Comparison of ENCODE assay signal across 8 cellular contexts in the genomic region with DNA sequence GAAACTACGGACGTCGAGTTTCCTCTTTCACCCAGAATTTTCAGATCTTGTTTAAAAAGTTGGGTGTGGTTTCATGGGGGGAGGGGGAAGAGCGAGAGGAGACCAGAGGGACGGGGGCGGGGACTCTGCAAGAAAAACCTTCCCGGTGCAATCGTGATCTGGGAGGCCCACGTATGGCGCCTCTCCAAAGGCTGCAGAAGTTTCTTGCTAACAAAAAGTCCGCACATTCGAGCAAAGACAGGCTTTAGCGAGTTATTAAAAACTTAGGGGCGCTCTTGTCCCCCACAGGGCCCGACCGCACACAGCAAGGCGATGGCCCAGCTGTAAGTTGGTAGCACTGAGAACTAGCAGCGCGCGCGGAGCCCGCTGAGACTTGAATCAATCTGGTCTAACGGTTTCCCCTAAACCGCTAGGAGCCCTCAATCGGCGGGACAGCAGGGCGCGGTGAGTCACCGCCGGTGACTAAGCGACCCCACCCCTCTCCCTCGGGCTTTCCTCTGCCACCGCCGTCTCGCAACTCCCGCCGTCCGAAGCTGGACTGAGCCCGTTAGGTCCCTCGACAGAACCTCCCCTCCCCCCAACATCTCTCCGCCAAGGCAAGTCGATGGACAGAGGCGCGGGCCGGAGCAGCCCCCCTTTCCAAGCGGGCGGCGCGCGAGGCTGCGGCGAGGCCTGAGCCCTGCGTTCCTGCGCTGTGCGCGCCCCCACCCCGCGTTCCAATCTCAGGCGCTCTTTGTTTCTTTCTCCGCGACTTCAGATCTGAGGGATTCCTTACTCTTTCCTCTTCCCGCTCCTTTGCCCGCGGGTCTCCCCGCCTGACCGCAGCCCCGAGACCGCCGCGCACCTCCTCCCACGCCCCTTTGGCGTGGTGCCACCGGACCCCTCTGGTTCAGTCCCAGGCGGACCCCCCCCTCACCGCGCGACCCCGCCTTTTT. TPM values are rescaled to one million over a fixed set of nuclear protein-coding genes. Genes with fewer than 3 reads are reported as not detected.
DNase-seq lines count a peak whose midpoint lies in the region; ATAC-seq, FAIRE-seq and TF ChIP-seq lines count a peak whose summit lies in the region.

A gene (plus strand): TSS at position 161 of the 935 bp plus-strand sequence. CDS start 1,182 bp downstream, outside the sequence.

- no peak for FAIRE-seq in D721Med (lab: Jason Lieb, UNC)

- TF ChIP-seq CTCF in GM06990 (IDR thresholded peaks at IDR 0.05; ENCODE audit: insufficient read depth, low read length, poor library complexity, severe bottlenecking) (no peak), NB4 (IDR thresholded peaks at IDR 0.05; ENCODE audit: low read depth, low read length) (no peak), D721Med (IDR thresholded peaks at IDR 0.05; ENCODE audit: insufficient read depth, missing control alignments) (no peak)

- 0 to 1% methylated on average over 78 of the region's 78 CpGs for whole genome bisulfite sequencing in ectodermal cell, 2 experiments

- no peak for TF ChIP-seq POLR2A in NB4 (IDR thresholded peaks at IDR 0.05; ENCODE audit: extremely low read depth, insufficient read length)

- no peaks in the 10 kb centered on the region for H3K27me3 Mint-ChIP-seq in activated CD8-positive, alpha-beta T cell treated with anti-CD3 and anti-CD28 coated beads, Interleukin-2, amount 10 ng/mL, durations not matched to agents 7 days and 5 days (ENCODE audit: low read depth)

- H3K9me3 Mint-ChIP-seq in activated CD8-positive, alpha-beta T cell treated with anti-CD3 and anti-CD28 coated beads, Interleukin-2, amount 10 ng/mL, durations not matched to agents 7 days and 5 days (ENCODE audit: insufficient read depth), result no peaks in the 10 kb centered on the region

- no peaks in the 10 kb centered on the region for H3K27me3 ChIP-seq in GM06990 (replicated peaks; ENCODE audit: control insufficient read depth, insufficient read depth, low read length)
- no peaks in the 10 kb centered on the region for H3K27me3 ChIP-seq in ectodermal cell (ENCODE audit: control insufficient read depth, insufficient read depth, low read length, poor library complexity, severe bottlenecking)

- H3K36me3 Mint-ChIP-seq in activated CD8-positive, alpha-beta T cell treated with anti-CD3 and anti-CD28 coated beads, Interleukin-2, amount 10 ng/mL, durations not matched to agents 7 days and 5 days (ENCODE audit: low read depth), result peaks cover 58% of the 10 kb centered on the region

- CTCF ChIA-PET in HEK293T (lab: Yijun Ruan, JAX), result interaction anchor here (0.6 to 0.7 kb wide), 2 partner anchors 32 to 37 kb away, joined by 3 to 6 read pairs; no protein-coding TSS in a partner anchor
- CTCF ChIA-PET in activated CD8-positive, alpha-beta T cell treated with anti-CD3 and anti-CD28 coated beads, Interleukin-2, amount 10 ng/mL, durations not matched to agents 7 days and 5 days (lab: Charles Lee), result interaction anchor here (0.6 to 4.6 kb wide), 9 partner anchors 10 to 411 kb away, joined by 3 to 35 read pairs (median 4); a partner anchor contains a TSS

- peaks cover 49% of the 10 kb centered on the region for H3K4me1 Mint-ChIP-seq in activated CD8-positive, alpha-beta T cell treated with anti-CD3 and anti-CD28 coated beads, Interleukin-2, amount 10 ng/mL, durations not matched to agents 7 days and 5 days (ENCODE audit: low read depth)

- peak within 1 kb of the TSS; percentile 96 for H3K27ac ChIP-seq in ectodermal cell (ENCODE audit: insufficient read depth, low read depth, low read length, poor library complexity, severe bottlenecking)

- peaks cover 16% of the 10 kb centered on the region for H3K4me1 ChIP-seq in ectodermal cell (ENCODE audit: control insufficient read depth, insufficient read depth, low read length)

- POLR2A ChIA-PET in HEK293T (lab: Yijun Ruan, JAX), result interaction anchor here (1.0 to 6.9 kb wide), 23 partner anchors 8 to 385 kb away, joined by 3 to 104 read pairs (median 5); a partner anchor contains a TSS
- POLR2A ChIA-PET in activated CD8-positive, alpha-beta T cell treated with anti-CD3 and anti-CD28 coated beads, Interleukin-2, amount 10 ng/mL, durations not matched to agents 7 days and 5 days (lab: Charles Lee), result interaction anchor here (0.6 to 7.6 kb wide), 22 partner anchors 8 to 420 kb away, joined by 3 to 150 read pairs (median 8); a partner anchor contains a TSS

- peak within 1 kb of the TSS; percentile 91 for H3K4me3 Mint-ChIP-seq in activated CD8-positive, alpha-beta T cell treated with anti-CD3 and anti-CD28 coated beads, Interleukin-2, amount 10 ng/mL, durations not matched to agents 7 days and 5 days

- no peaks in the 10 kb centered on the region for H3K9me3 ChIP-seq in ectodermal cell (ENCODE audit: control insufficient read depth, low read length)

- ATAC-seq in activated CD8-positive, alpha-beta T cell treated with anti-CD3 and anti-CD28 coated beads, Interleukin-2, amount 10 ng/mL, durations not matched to agents 7 days and 5 days, result peak; percentile 43

- peak within 1 kb of the TSS; percentile 96 for H3K27ac Mint-ChIP-seq in activated CD8-positive, alpha-beta T cell treated with anti-CD3 and anti-CD28 coated beads, Interleukin-2, amount 10 ng/mL, durations not matched to agents 7 days and 5 days

- H3K36me3 ChIP-seq in GM06990 (ENCODE audit: control insufficient read depth, insufficient read depth, low read length) (no peaks in the 10 kb centered on the region), ectodermal cell (ENCODE audit: control insufficient read depth, insufficient read depth, low read length) (peaks cover 2% of the 10 kb centered on the region)

- peak within 1 kb of the TSS; percentile 89 for H3K4me3 ChIP-seq in GM06990 (replicated peaks; ENCODE audit: low read depth, low read length)
- H3K4me3 ChIP-seq in NB4 (ENCODE audit: low read depth, low read length), result peak within 1 kb of the TSS; percentile 87
- H3K4me3 ChIP-seq in ectodermal cell (ENCODE audit: insufficient read depth, low read depth, low read length), result peak within 1 kb of the TSS; percentile 94

- DNase-seq in GM06990 (ENCODE audit: extremely low read depth, insufficient read length), result peak; percentile 89
- DNase-seq in HEK293T (ENCODE audit: extremely low spot score), result peak; percentile 64
- peak; percentile 95 for DNase-seq in NB4 (ENCODE audit: low read depth)
- peak; percentile 94 for DNase-seq in activated CD8-positive, alpha-beta T cell treated with anti-CD3 and anti-CD28 coated beads, Interleukin-2, amount 10 ng/mL, durations not matched to agents 7 days and 5 days
- DNase-seq in lung microvascular endothelial cell (ENCODE audit: low read depth in 2 of 2), result peak; percentile 94 to 99
- DNase-seq in stimulated activated CD4-positive, alpha-beta T cell treated with anti-CD3 and anti-CD28 coated beads, TNF-alpha, amount 100 ng/mL, for 48 hours (ENCODE audit: low read depth in 3 of 3), result peak; percentile 58 to 78 (median 73)
- DNase-seq in D721Med (ENCODE audit: insufficient read length, low spot score), result no peak

TF ChIP-seq in HEK293T, 16 proteins besides CTCF, POLR2A, EP300 and RAD21:
- TF ChIP-seq L3MBTL2 (conservative IDR thresholded peaks at IDR 0.05) (peak; percentile 69), ARNT (IDR thresholded peaks at IDR 0.05) (no peak), CTBP1 (IDR thresholded peaks at IDR 0.05; ENCODE audit: borderline replicate concordance) (peak; percentile 48; the same call in 1 of the 2 replicates)

RNA-seq across cellular contexts. Expression of the gene that starts here (rescaled TPM):
- 1,000 to 10,000 TPM; 2,550 to 2,568 TPM for total RNA-seq in activated CD8-positive, alpha-beta T cell treated with anti-CD3 and anti-CD28 coated beads, Interleukin-2, amount 10 ng/mL, durations not matched to agents 7 days and 5 days
- 1,158 TPM for polyA plus RNA-seq in ectodermal cell (2013, experiment 1 of 4)
- polyA plus RNA-seq in ectodermal cell (2013, experiment 2 of 4), result 949 TPM
- 1,223 TPM for polyA plus RNA-seq in ectodermal cell (2013, experiment 3 of 4)
- polyA plus RNA-seq in ectodermal cell (2013, experiment 4 of 4), result 1,264 TPM
- total RNA-seq in lung microvascular endothelial cell, result 2,898 and 3,955 TPM in 2 replicates
